11 cellular contexts compared by ENCODE assay signal in the genomic region with DNA sequence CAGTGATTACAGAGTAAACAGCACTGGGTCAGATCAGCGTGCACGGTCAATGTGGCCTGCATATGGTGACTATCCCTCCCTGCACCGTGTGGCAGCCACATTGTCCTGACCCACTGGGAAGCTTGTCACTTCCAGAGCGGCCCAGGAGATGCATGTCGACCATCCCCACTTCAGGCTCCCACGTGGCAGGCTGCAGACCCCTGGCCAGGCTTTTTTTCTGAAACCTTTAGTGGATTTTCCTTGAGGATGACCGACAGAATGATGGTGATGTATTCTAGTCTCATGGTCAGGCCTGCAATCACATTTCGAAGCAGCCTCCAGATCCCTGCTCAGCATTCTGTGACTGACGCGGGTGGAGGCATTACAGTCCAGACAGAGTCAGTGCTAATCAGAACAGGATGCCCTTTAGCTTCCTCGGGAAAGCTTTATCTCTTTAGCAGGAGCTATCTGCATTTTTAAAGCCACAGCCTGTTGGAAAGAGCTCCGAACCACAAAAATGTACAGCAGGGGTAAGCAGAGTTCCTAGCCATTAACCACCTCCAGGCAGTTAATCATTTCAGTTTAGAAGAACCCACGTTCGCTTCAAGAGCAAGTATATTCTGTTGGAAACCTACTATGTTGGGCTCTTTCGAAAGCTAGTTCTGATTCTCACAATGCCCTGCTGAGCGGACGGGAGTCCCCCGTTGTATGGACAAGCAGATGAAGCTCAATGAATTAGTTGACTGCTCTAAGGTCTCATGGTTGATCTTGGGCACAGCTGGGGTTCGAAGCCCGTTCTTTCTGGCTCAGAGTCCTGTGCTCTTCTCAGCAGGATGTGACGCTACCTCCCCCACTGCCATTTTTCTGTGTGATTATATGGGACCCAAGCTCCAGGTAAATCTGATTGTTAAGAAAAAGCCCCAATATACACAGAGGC. TPM values are rescaled to one million over a fixed set of nuclear protein-coding genes. Genes with fewer than 3 reads are reported as not detected.
DNase-seq lines count a peak whose midpoint lies in the region; ATAC-seq, FAIRE-seq and TF ChIP-seq lines count a peak whose summit lies in the region.
"Had no signal": no experiment of that assay in that cellular context is flagged by ENCODE, and none has a peak within 500 bp of the region (broad histone marks: within the 10 kb centered on the region; RNA-seq: fewer than 3 reads in every experiment).

No MANE protein-coding gene starts in this region.

- H3K9ac ChIP-seq in H9 (ENCODE audit: extremely low read depth, insufficient read length, low read length) (no peak overlapping the region), mammary epithelial cell (ENCODE audit: insufficient read depth, low read length) (no peak overlapping the region), kidney (ENCODE audit: low read length in 2 of 2) (no peak overlapping the region)

- H2BK5ac ChIP-seq in H9 (ENCODE audit: insufficient read length, low read length) = no peak overlapping the region

- no peak overlapping the region for H2BK15ac ChIP-seq in H9 (ENCODE audit: low read depth, low read length)

- no peaks in the 10 kb centered on the region for H3K79me2 ChIP-seq in H9 (ENCODE audit: insufficient read depth, low read length)
- H3K79me2 ChIP-seq in mammary epithelial cell (ENCODE audit: insufficient read depth, low read length) = no peaks in the 10 kb centered on the region

- no peak overlapping the region; a peak in 1 of 7 replicates for H3K27ac Mint-ChIP-seq in H9
- H3K27ac Mint-ChIP-seq in activated CD4-positive, alpha-beta T cell treated with anti-CD3 and anti-CD28 coated beads for 36 hours = no peak overlapping the region

- H3K27ac ChIP-seq in H9 (ENCODE audit: insufficient read length, low read depth, low read length) = no peak overlapping the region
- H3K27ac ChIP-seq in mammary epithelial cell (ENCODE audit: insufficient read depth, low read depth, low read length) = no peak overlapping the region
- peak overlapping the region; percentile 44 to 64 for H3K27ac ChIP-seq in kidney (ENCODE audit: low read depth in 2 of 2, low read length in 2 of 2)
- H3K27ac ChIP-seq: VCaP had no signal

- POLR2A ChIA-PET in activated CD4-positive, alpha-beta T cell treated with anti-CD3 and anti-CD28 coated beads for 36 hours (lab: Charles Lee) = no interaction called here

- no peak overlapping the region for H4K91ac ChIP-seq in H9 (ENCODE audit: insufficient read length, low read depth, low read length)

- H3K79me1 ChIP-seq in H9 (ENCODE audit: insufficient read depth, low read depth, low read length, poor library complexity, severe bottlenecking) = no peaks in the 10 kb centered on the region

- ATAC-seq in HG03354 (IDR thresholded peaks at IDR 0.05; ENCODE audit: poor library complexity, severe bottlenecking, unreplicated experiment) (no peak), GM21737 (IDR thresholded peaks at IDR 0.05; ENCODE audit: unreplicated experiment) (no peak), GM19397 (IDR thresholded peaks at IDR 0.05; ENCODE audit: unreplicated experiment) (no peak)
- ATAC-seq in activated CD4-positive, alpha-beta T cell treated with anti-CD3 and anti-CD28 coated beads for 36 hours = no peak

- H3K36me3 ChIP-seq in mammary epithelial cell (ENCODE audit: insufficient read depth, low read length) (no peaks in the 10 kb centered on the region), kidney (ENCODE audit: control insufficient read depth in 1 of 2, insufficient read depth in 2 of 2, low read length in 2 of 2) (no peaks in the 10 kb centered on the region)
- H3K36me3 ChIP-seq: tibial nerve had no signal

- H3K23ac ChIP-seq in H9 (ENCODE audit: insufficient read length, low read depth, low read length) = no peak overlapping the region

- no peak overlapping the region for H3K4me3 Mint-ChIP-seq in H9
- H3K4me3 Mint-ChIP-seq in activated CD4-positive, alpha-beta T cell treated with anti-CD3 and anti-CD28 coated beads for 36 hours = no peak overlapping the region

- TF ChIP-seq CTCF in H9 (conservative IDR thresholded peaks at IDR 0.05) = no peak
- no peak for TF ChIP-seq CTCF in mammary epithelial cell (conservative IDR thresholded peaks at IDR 0.05 in 1 of 2, IDR thresholded peaks at IDR 0.05 in 1 of 2; ENCODE audit: extremely low read depth in 1 of 2, insufficient read depth in 1 of 2, low read depth in 1 of 2, low read length in 2 of 2)
- TF ChIP-seq CTCF in kidney (IDR thresholded peaks at IDR 0.05; ENCODE audit: borderline replicate concordance, extremely low read depth, insufficient read depth) = no peak

- no peak overlapping the region for H3K18ac ChIP-seq in H9 (ENCODE audit: insufficient read length, low read depth, low read length)

- no peak overlapping the region for H2AFZ ChIP-seq in H9 (ENCODE audit: low read length)
- peak overlapping the region; percentile 48 for H2AFZ ChIP-seq in mammary epithelial cell (ENCODE audit: low read depth, low read length)

- H3K27me3 ChIP-seq in H9 (ENCODE audit: insufficient read depth, low read length) = no peaks in the 10 kb centered on the region
- H3K27me3 ChIP-seq in mammary epithelial cell (ENCODE audit: insufficient read depth, low read length) = no peaks in the 10 kb centered on the region
- H3K27me3 ChIP-seq: tibial nerve had no signal

- H3K4me3 ChIP-seq in mammary epithelial cell (replicated peaks in 1 of 3; ENCODE audit: insufficient read depth in 1 of 3, low read depth in 2 of 3, low read length in 3 of 3) (no peak overlapping the region), kidney (ENCODE audit: low read length in 2 of 2) (no peak overlapping the region)
- H3K4me3 ChIP-seq: tibial nerve had no signal

- peaks cover 12 to 15% of the 10 kb centered on the region in 2 experiments for H3K4me1 Mint-ChIP-seq in H9
- H3K4me1 Mint-ChIP-seq in activated CD4-positive, alpha-beta T cell treated with anti-CD3 and anti-CD28 coated beads for 36 hours = no peaks in the 10 kb centered on the region

- no peak overlapping the region for H3K4ac ChIP-seq in H9 (ENCODE audit: low read depth, low read length)

- H3K4me2 ChIP-seq in H9 (ENCODE audit: insufficient read depth, insufficient read length, low read length) (no peak overlapping the region), mammary epithelial cell (ENCODE audit: insufficient read depth, low read depth, low read length) (no peak overlapping the region)

- intact Hi-C loops in mammary epithelial cell (cut with micrococcal nuclease) = no loop called here
- intact Hi-C loops in kidney (cut with DNase I) = no loop called here
- intact Hi-C loops in activated CD4-positive, alpha-beta T cell treated with anti-CD3 and anti-CD28 coated beads for 36 hours (cut with DNase I, micrococcal nuclease) = no loop called here

- WGBS in H9 (ENCODE audit: extremely low coverage, insufficient read length, low lambda C conversion rate) = no CpG with 5 or more reads among the region's 21 CpGs
- WGBS in mammary epithelial cell (ENCODE audit: low coverage, missing lambda C conversion rate) = 67% methylated on average over 20 of the region's 21 CpGs

- in situ Hi-C loops in mammary epithelial cell (cut with MboI; ENCODE audit: low sequenced_read_pairs in 2 of 2) = no loop called here

- dilution Hi-C loops in mammary epithelial cell (cut with HindIII; ENCODE audit: low sequenced_read_pairs) = loop anchor here (5.0 kb wide), 1 partner anchor 46 kb away; no protein-coding TSS in a partner anchor

- H4K8ac ChIP-seq in H9 (replicated peaks; ENCODE audit: insufficient read length, low read depth, low read length) = no peak overlapping the region

- no peaks in the 10 kb centered on the region for H4K20me1 ChIP-seq in H9 (ENCODE audit: control insufficient read depth, insufficient read depth, insufficient read length)
- H4K20me1 ChIP-seq in mammary epithelial cell (ENCODE audit: insufficient read depth, low read length) = no peaks in the 10 kb centered on the region

- CTCF ChIA-PET in mammary epithelial cell (lab: Charles Lee; ENCODE audit: low non-redundant PET) = no interaction called here
- CTCF ChIA-PET in activated CD4-positive, alpha-beta T cell treated with anti-CD3 and anti-CD28 coated beads for 36 hours (lab: Charles Lee) = interaction anchor here (1.0 to 1.5 kb wide), 3 partner anchors 11 to 53 kb away, joined by 3 to 4 read pairs (median 3); no protein-coding TSS in a partner anchor

- no peak overlapping the region for H2BK120ac ChIP-seq in H9 (ENCODE audit: low read depth, low read length, poor library complexity, severe bottlenecking)

- H3K4me1 ChIP-seq in H9 (ENCODE audit: insufficient read depth, low read length) (no peaks in the 10 kb centered on the region), mammary epithelial cell (ENCODE audit: insufficient read depth, low read length) (no peaks in the 10 kb centered on the region), kidney (ENCODE audit: control insufficient read depth in 1 of 2, insufficient read depth in 1 of 2, low read depth in 1 of 2, low read length in 2 of 2) (peaks cover 0 to 3% of the 10 kb centered on the region in 2 donors)

- no peak overlapping the region for H3T11ph ChIP-seq in H9 (ENCODE audit: low read length)

- no peak overlapping the region for H2BK12ac ChIP-seq in H9 (ENCODE audit: insufficient read length, low read depth, low read length)

- no peaks in the 10 kb centered on the region; a peak in 1 of 5 replicates for H3K9me3 Mint-ChIP-seq in H9
- no peaks in the 10 kb centered on the region for H3K9me3 Mint-ChIP-seq in activated CD4-positive, alpha-beta T cell treated with anti-CD3 and anti-CD28 coated beads for 36 hours (ENCODE audit: low read depth)

- H3K56ac ChIP-seq in H9 (ENCODE audit: insufficient read length, low read depth, low read length) = no peak overlapping the region

- no peaks in the 10 kb centered on the region for H3K36me3 Mint-ChIP-seq in H9 (ENCODE audit: insufficient read depth in 1 of 3, low read depth in 3 of 3)
- no peaks in the 10 kb centered on the region for H3K36me3 Mint-ChIP-seq in activated CD4-positive, alpha-beta T cell treated with anti-CD3 and anti-CD28 coated beads for 36 hours (ENCODE audit: low read depth)

- no peak overlapping the region for H2AK5ac ChIP-seq in H9 (ENCODE audit: insufficient read length, low read length)

- DNase-seq in H9 (peak; percentile 10), mammary epithelial cell (no peak), kidney (no peak), superior temporal gyrus (ENCODE audit: extremely low spot score) (peak; percentile 49)
- no peak for DNase-seq in activated CD4-positive, alpha-beta T cell treated with anti-CD3 and anti-CD28 coated beads for 36 hours
- DNase-seq: NCI-H510A treated with DMSO at 0.1 percent for 48 hours had no signal

- FAIRE-seq in kidney (lab: Jason Lieb, UNC) = no peak

- H3K23me2 ChIP-seq in H9 (ENCODE audit: insufficient read length, low read depth, low read length, poor library complexity, severe bottlenecking) = no peaks in the 10 kb centered on the region

- H3K9me3 ChIP-seq in H9 (ENCODE audit: control insufficient read depth, low read depth, low read length) (no peaks in the 10 kb centered on the region), mammary epithelial cell (replicated peaks; ENCODE audit: insufficient read depth, low read length) (no peaks in the 10 kb centered on the region), kidney (ENCODE audit: control insufficient read depth in 1 of 2, low read length in 2 of 2) (no peaks in the 10 kb centered on the region)
- H3K9me3 ChIP-seq: tibial nerve had no signal

- no peaks in the 10 kb centered on the region for H3K27me3 Mint-ChIP-seq in H9 (ENCODE audit: low read depth)
- no peaks in the 10 kb centered on the region for H3K27me3 Mint-ChIP-seq in activated CD4-positive, alpha-beta T cell treated with anti-CD3 and anti-CD28 coated beads for 36 hours

- H4K5ac ChIP-seq in H9 (ENCODE audit: insufficient read length, low read depth, low read length) = no peak overlapping the region

- no peak overlapping the region for H2BK20ac ChIP-seq in H9 (ENCODE audit: low read depth, low read length, poor library complexity, severe bottlenecking)

- H3K14ac ChIP-seq in H9 (ENCODE audit: insufficient read depth, low read length) = no peak overlapping the region

- no TSS peak for BruUV-seq in mammary epithelial cell (replicated peaks; lab: Mats Ljungman, UMichigan)

RNA-seq across cellular contexts. Expression of a gene that starts 56.5 kb away (rescaled TPM):
- total RNA-seq in H9 (2021) = 80.2 and 80.3 TPM in 2 replicates
- 100 to 1,000 TPM in 1 of 2 donors, 10 to 100 TPM in 1; 75.3 to 109 TPM for total RNA-seq in mammary epithelial cell
- polyA plus RNA-seq in mammary epithelial cell = 63.4 TPM
- polyA minus RNA-seq in mammary epithelial cell = 33.1 TPM
- 130 TPM for total RNA-seq in kidney
- 53.8 TPM for polyA plus RNA-seq in kidney (ENCODE audit: insufficient read depth, low read depth, low replicate concordance)
- 100 to 1,000 TPM; 132 to 200 TPM for total RNA-seq in activated CD4-positive, alpha-beta T cell treated with anti-CD3 and anti-CD28 coated beads for 36 hours

Comparison
In these comparisons a context has a peak if more than half of its experiments do, and no peak if none do; other contexts are left out.
1. DNase-seq: peak in H9 (single experiment) and superior temporal gyrus (single experiment); none in mammary epithelial cell (single experiment), kidney (single experiment) and activated CD4-positive, alpha-beta T cell treated with anti-CD3 and anti-CD28 coated beads for 36 hours (single experiment).
2. H3K27ac ChIP-seq: peak in kidney (2 of 2); none in H9 (single experiment) and mammary epithelial cell (single experiment).